1 cellular context compared by ENCODE assay signal in genomic region chr7:1158203-1159126, GRCh38.
TF ChIP-seq lines count a peak whose summit lies in the region.

No MANE protein-coding gene starts in this region.

TF ChIP-seq in GM23338, 12 proteins besides CTCF, POLR2A, EP300 and RAD21 (continued from another document):
- TF ChIP-seq ETS1 (IDR thresholded peaks at IDR 0.05), result no peak
